In the genomic region with DNA sequence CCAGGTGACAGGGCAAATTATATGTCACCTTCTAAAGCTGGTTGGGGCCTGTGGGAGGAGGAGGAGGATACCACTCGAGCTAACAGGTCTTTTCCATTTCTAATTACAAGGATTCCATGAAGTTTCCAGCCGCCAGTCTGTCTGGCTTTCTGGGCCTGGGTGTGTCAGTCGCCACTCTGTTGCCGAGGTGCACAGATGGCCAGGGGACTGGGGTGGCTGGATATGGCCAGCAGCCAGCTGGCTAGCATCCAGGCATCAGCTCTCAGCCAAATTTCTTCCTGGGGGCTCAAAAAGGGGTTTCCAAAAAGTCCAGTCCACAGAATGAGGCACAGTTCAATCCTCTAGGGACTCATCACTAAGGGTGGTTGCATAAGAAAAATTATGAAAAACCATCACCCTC, we compare ENCODE assay signal across 10 cellular contexts. TPM values are rescaled to one million over a fixed set of nuclear protein-coding genes. Genes with fewer than 3 reads are reported as not detected.
A peak's percentile ranks its signal among the peaks of the same experiment; 100 is the strongest.
DNase-seq lines count a peak whose midpoint lies in the region; ATAC-seq and TF ChIP-seq lines count a peak whose summit lies in the region.
"Had no signal": no experiment of that assay in that cellular context is flagged by ENCODE, and none has a peak within 500 bp of the region (broad histone marks: within the 10 kb centered on the region; RNA-seq: fewer than 3 reads in every experiment).

No MANE protein-coding gene starts in this region.

- no peak for DNase-seq in activated CD4-positive, alpha-beta memory T cell treated with anti-CD3 and anti-CD28 coated beads for 36 hours
- no peak for DNase-seq in activated CD4-positive, alpha-beta memory T cell treated with anti-CD3 and anti-CD28 coated beads, Interleukin-2, amount 10 ng/mL, durations not matched to agents 7 days and 5 days
- DNase-seq in NCI-H1092 (lab: John Stamatoyannopoulos, UW): peak; percentile 54
- DNase-seq in stimulated activated naive CD8-positive, alpha-beta T cell treated with anti-CD3 and anti-CD28 coated beads, Interleukin-15, amount 100 ng/mL, for 72 hours: no peak
- no peak for DNase-seq in endothelial cell (ENCODE audit: low spot score)
- DNase-seq in nucleus accumbens (lab: John Stamatoyannopoulos, UW): no peak
- no peak for DNase-seq in osteoblast (ENCODE audit: insufficient read length, low spot score, missing footprints)
- DNase-seq: brain microvascular endothelial cell, mucosa of descending colon had no signal

- no peaks in the 10 kb centered on the region for H3K79me2 ChIP-seq in osteoblast (ENCODE audit: insufficient read depth, low read length)

- no peak overlapping the region for H3K27ac ChIP-seq in osteoblast (ENCODE audit: low read depth, low read length)
- H3K27ac ChIP-seq: brain microvascular endothelial cell had no signal

- peaks cover 18% of the 10 kb centered on the region for H3K4me1 ChIP-seq in osteoblast (ENCODE audit: insufficient read depth, low read length)

- intact Hi-C loops in activated CD4-positive, alpha-beta memory T cell treated with anti-CD3 and anti-CD28 coated beads for 36 hours (cut with micrococcal nuclease): no loop called here

- H3K27me3 Mint-ChIP-seq in activated CD4-positive, alpha-beta memory T cell treated with anti-CD3 and anti-CD28 coated beads for 36 hours: no peaks in the 10 kb centered on the region
- no peaks in the 10 kb centered on the region for H3K27me3 Mint-ChIP-seq in activated CD4-positive, alpha-beta memory T cell treated with anti-CD3 and anti-CD28 coated beads, Interleukin-2, amount 10 ng/mL, durations not matched to agents 7 days and 5 days
- H3K27me3 Mint-ChIP-seq in activated naive CD8-positive, alpha-beta T cell: no peaks in the 10 kb centered on the region
- no peaks in the 10 kb centered on the region for H3K27me3 Mint-ChIP-seq in stimulated activated naive CD8-positive, alpha-beta T cell treated with anti-CD3 and anti-CD28 coated beads, Interleukin-15, amount 100 ng/mL, for 72 hours
- H3K27me3 Mint-ChIP-seq in endothelial cell (ENCODE audit: unreplicated experiment): peaks cover 2% of the 10 kb centered on the region

- no peak for TF ChIP-seq CTCF in endothelial cell (IDR thresholded peaks at IDR 0.05; ENCODE audit: unreplicated experiment)
- no peak for TF ChIP-seq CTCF in osteoblast (IDR thresholded peaks at IDR 0.05; ENCODE audit: extremely low read depth, low read depth, low read length)

- H3K27ac Mint-ChIP-seq in activated CD4-positive, alpha-beta memory T cell treated with anti-CD3 and anti-CD28 coated beads for 36 hours: peak overlapping the region; percentile 34
- H3K27ac Mint-ChIP-seq in activated CD4-positive, alpha-beta memory T cell treated with anti-CD3 and anti-CD28 coated beads, Interleukin-2, amount 10 ng/mL, durations not matched to agents 7 days and 5 days: no peak overlapping the region
- peak overlapping the region; percentile 95 for H3K27ac Mint-ChIP-seq in activated naive CD8-positive, alpha-beta T cell
- peak overlapping the region; percentile 16 to 49 for H3K27ac Mint-ChIP-seq in stimulated activated naive CD8-positive, alpha-beta T cell treated with anti-CD3 and anti-CD28 coated beads, Interleukin-15, amount 100 ng/mL, for 72 hours
- H3K27ac Mint-ChIP-seq in endothelial cell (ENCODE audit: unreplicated experiment): no peak overlapping the region

- CTCF ChIA-PET in activated CD4-positive, alpha-beta memory T cell treated with anti-CD3 and anti-CD28 coated beads for 36 hours (lab: Charles Lee): interaction anchor here (1.0 to 1.6 kb wide), 3 partner anchors 9 to 30 kb away, joined by 3 to 8 read pairs (median 3); no protein-coding TSS in a partner anchor
- CTCF ChIA-PET in activated CD4-positive, alpha-beta memory T cell treated with anti-CD3 and anti-CD28 coated beads, Interleukin-2, amount 10 ng/mL, durations not matched to agents 7 days and 5 days (lab: Charles Lee): no interaction called here

- no peaks in the 10 kb centered on the region for H4K20me1 ChIP-seq in osteoblast (ENCODE audit: insufficient read depth, low read length)

- H3K36me3 ChIP-seq in osteoblast (ENCODE audit: insufficient read depth, low read length): no peaks in the 10 kb centered on the region
- H3K36me3 ChIP-seq: brain microvascular endothelial cell had no signal

- no peaks in the 10 kb centered on the region for H3K9me3 ChIP-seq in osteoblast (ENCODE audit: low read depth, low read length)
- H3K9me3 ChIP-seq: mucosa of descending colon had no signal

- H3K4me1 Mint-ChIP-seq in activated CD4-positive, alpha-beta memory T cell treated with anti-CD3 and anti-CD28 coated beads for 36 hours (ENCODE audit: low read depth): peaks cover 83% of the 10 kb centered on the region
- H3K4me1 Mint-ChIP-seq in activated CD4-positive, alpha-beta memory T cell treated with anti-CD3 and anti-CD28 coated beads, Interleukin-2, amount 10 ng/mL, durations not matched to agents 7 days and 5 days: peaks cover 64% of the 10 kb centered on the region
- H3K4me1 Mint-ChIP-seq in activated naive CD8-positive, alpha-beta T cell (ENCODE audit: low read depth): peaks cover 86% of the 10 kb centered on the region
- H3K4me1 Mint-ChIP-seq in stimulated activated naive CD8-positive, alpha-beta T cell treated with anti-CD3 and anti-CD28 coated beads, Interleukin-15, amount 100 ng/mL, for 72 hours: peaks cover 96% of the 10 kb centered on the region
- peaks cover 52% of the 10 kb centered on the region for H3K4me1 Mint-ChIP-seq in endothelial cell (ENCODE audit: unreplicated experiment)

- H3K27me3 ChIP-seq in osteoblast (ENCODE audit: insufficient read depth, low read length): no peaks in the 10 kb centered on the region
- H3K27me3 ChIP-seq: brain microvascular endothelial cell had no signal

- H3K4me2 ChIP-seq in osteoblast (ENCODE audit: insufficient read depth, low read length): no peak overlapping the region

- no peak overlapping the region for H3K4me3 Mint-ChIP-seq in activated CD4-positive, alpha-beta memory T cell treated with anti-CD3 and anti-CD28 coated beads for 36 hours
- no peak overlapping the region for H3K4me3 Mint-ChIP-seq in activated CD4-positive, alpha-beta memory T cell treated with anti-CD3 and anti-CD28 coated beads, Interleukin-2, amount 10 ng/mL, durations not matched to agents 7 days and 5 days
- no peak overlapping the region for H3K4me3 Mint-ChIP-seq in activated naive CD8-positive, alpha-beta T cell
- no peak overlapping the region for H3K4me3 Mint-ChIP-seq in stimulated activated naive CD8-positive, alpha-beta T cell treated with anti-CD3 and anti-CD28 coated beads, Interleukin-15, amount 100 ng/mL, for 72 hours
- H3K4me3 Mint-ChIP-seq in endothelial cell (ENCODE audit: unreplicated experiment): no peak overlapping the region

- H2AFZ ChIP-seq in osteoblast (ENCODE audit: low read length): no peak overlapping the region

- H3K9me3 Mint-ChIP-seq in activated CD4-positive, alpha-beta memory T cell treated with anti-CD3 and anti-CD28 coated beads for 36 hours: no peaks in the 10 kb centered on the region
- no peaks in the 10 kb centered on the region for H3K9me3 Mint-ChIP-seq in activated CD4-positive, alpha-beta memory T cell treated with anti-CD3 and anti-CD28 coated beads, Interleukin-2, amount 10 ng/mL, durations not matched to agents 7 days and 5 days
- H3K9me3 Mint-ChIP-seq in activated naive CD8-positive, alpha-beta T cell (ENCODE audit: low read depth): no peaks in the 10 kb centered on the region
- H3K9me3 Mint-ChIP-seq in stimulated activated naive CD8-positive, alpha-beta T cell treated with anti-CD3 and anti-CD28 coated beads, Interleukin-15, amount 100 ng/mL, for 72 hours: no peaks in the 10 kb centered on the region
- H3K9me3 Mint-ChIP-seq in endothelial cell (ENCODE audit: unreplicated experiment): no peaks in the 10 kb centered on the region

- ATAC-seq in stimulated activated naive CD8-positive, alpha-beta T cell treated with anti-CD3 and anti-CD28 coated beads, Interleukin-15, amount 100 ng/mL, for 72 hours: no peak
- ATAC-seq: mucosa of descending colon had no signal

- H3K36me3 Mint-ChIP-seq in activated CD4-positive, alpha-beta memory T cell treated with anti-CD3 and anti-CD28 coated beads for 36 hours: peaks cover 21% of the 10 kb centered on the region
- H3K36me3 Mint-ChIP-seq in activated CD4-positive, alpha-beta memory T cell treated with anti-CD3 and anti-CD28 coated beads, Interleukin-2, amount 10 ng/mL, durations not matched to agents 7 days and 5 days (ENCODE audit: low read depth): peaks cover 36% of the 10 kb centered on the region
- H3K36me3 Mint-ChIP-seq in activated naive CD8-positive, alpha-beta T cell: peaks cover 15% of the 10 kb centered on the region
- peaks cover 18% of the 10 kb centered on the region for H3K36me3 Mint-ChIP-seq in endothelial cell (ENCODE audit: low read depth, unreplicated experiment)

- H3K4me3 ChIP-seq in osteoblast (ENCODE audit: insufficient read depth, low read length): no peak overlapping the region
- H3K4me3 ChIP-seq: mucosa of descending colon had no signal

- POLR2A ChIA-PET in activated CD4-positive, alpha-beta memory T cell treated with anti-CD3 and anti-CD28 coated beads for 36 hours (lab: Charles Lee): interaction anchor here (0.9 to 1.1 kb wide), 2 partner anchors 39 to 53 kb away, joined by 3 read pairs; no protein-coding TSS in a partner anchor
- POLR2A ChIA-PET in activated CD4-positive, alpha-beta memory T cell treated with anti-CD3 and anti-CD28 coated beads, Interleukin-2, amount 10 ng/mL, durations not matched to agents 7 days and 5 days (lab: Charles Lee): interaction anchor here (1.2 to 4.3 kb wide), 2 partner anchors 28 to 176 kb away, joined by 3 to 27 read pairs; no protein-coding TSS in a partner anchor

RNA-seq across cellular contexts. Expression of gene ITPKB, which starts 32.4 kb away (rescaled TPM):
- 10 to 100 TPM; 37.5 to 38.5 TPM for total RNA-seq in activated CD4-positive, alpha-beta memory T cell treated with anti-CD3 and anti-CD28 coated beads for 36 hours
- 10 to 100 TPM; 43.6 to 44.4 TPM for total RNA-seq in activated CD4-positive, alpha-beta memory T cell treated with anti-CD3 and anti-CD28 coated beads, Interleukin-2, amount 10 ng/mL, durations not matched to agents 7 days and 5 days
- total RNA-seq in endothelial cell (ENCODE audit: unreplicated experiment) (144 TPM), osteoblast (6.2 and 7.1 TPM in 2 replicates)

Comparison
In these comparisons a context has a peak if more than half of its experiments do, and no peak if none do; other contexts are left out.
1. H3K27ac Mint-ChIP-seq: peak in activated CD4-positive, alpha-beta memory T cell treated with anti-CD3 and anti-CD28 coated beads for 36 hours (single experiment), activated naive CD8-positive, alpha-beta T cell (single experiment) and stimulated activated naive CD8-positive, alpha-beta T cell treated with anti-CD3 and anti-CD28 coated beads, Interleukin-15, amount 100 ng/mL, for 72 hours (2 of 2); none in activated CD4-positive, alpha-beta memory T cell treated with anti-CD3 and anti-CD28 coated beads, Interleukin-2, amount 10 ng/mL, durations not matched to agents 7 days and 5 days (single experiment) and endothelial cell (single experiment).